ENCODE assay signal across 11 cellular contexts in genomic region chr11:116792869-116793475, GRCh38. TPM values are rescaled to one million over a fixed set of nuclear protein-coding genes. Genes with fewer than 3 reads are reported as not detected.
DNase-seq lines count a peak whose midpoint lies in the region; ATAC-seq and TF ChIP-seq lines count a peak whose summit lies in the region.
"Had no signal": no experiment of that assay in that cellular context is flagged by ENCODE, and none has a peak within 500 bp of the region (broad histone marks: within the 10 kb centered on the region; RNA-seq: fewer than 3 reads in every experiment).

No MANE protein-coding gene starts in this region.

- H3K9me3 ChIP-seq in MG63 (no peaks in the 10 kb centered on the region), fibroblast of lung (ENCODE audit: control insufficient read depth, insufficient read depth, low read depth, low read length) (no peaks in the 10 kb centered on the region)
- H3K9me3 ChIP-seq: tibial artery had no signal

- H4K20me1 ChIP-seq in fibroblast of lung (ENCODE audit: control insufficient read depth, extremely low read depth, insufficient read depth, low read length) = no peaks in the 10 kb centered on the region

- H3K79me2 ChIP-seq in fibroblast of lung (ENCODE audit: control insufficient read depth, insufficient read depth, low read length) = no peaks in the 10 kb centered on the region

- TF ChIP-seq CTCF in fibroblast of lung (conservative IDR thresholded peaks at IDR 0.05 in 1 of 2, IDR thresholded peaks at IDR 0.05 in 1 of 2; ENCODE audit: low read depth in 1 of 2, low read length in 2 of 2) = no peak

- DNase-seq in ACHN (peak; percentile 67), MG63 (peak; percentile 56), fibroblast of lung (ENCODE audit: low read depth in 2 of 2) (peak in 1 of 2 donors; percentile 85), DMS114 treated with DMSO at 0.1 percent for 48 hours (lab: John Stamatoyannopoulos, UW; ENCODE audit: unreplicated experiment) (no peak)
- DNase-seq: tibial artery had no signal

- peaks cover 9% of the 10 kb centered on the region for H3K4me1 ChIP-seq in fibroblast of lung (ENCODE audit: control insufficient read depth, extremely low read depth, insufficient read depth, low read length)

- H3K4me3 ChIP-seq in MG63 (no peak overlapping the region), fibroblast of lung (replicated peaks in 1 of 4; ENCODE audit: control extremely low read depth in 1 of 4, insufficient read depth in 1 of 4, low read depth in 3 of 4, low read length in 4 of 4) (no peak overlapping the region)
- H3K4me3 ChIP-seq: tibial artery had no signal

- ATAC-seq in HG02678 (IDR thresholded peaks at IDR 0.05; ENCODE audit: unreplicated experiment) (no peak), HG03378 (IDR thresholded peaks at IDR 0.05; ENCODE audit: unreplicated experiment) (no peak)

- no peak overlapping the region for H3K27ac ChIP-seq in fibroblast of lung (ENCODE audit: insufficient read depth, low read length)
- H3K27ac ChIP-seq: tibial artery had no signal

- peak overlapping the region; percentile 2 for H3K4me2 ChIP-seq in fibroblast of lung (ENCODE audit: extremely low read depth, insufficient read depth, low read length)

- in situ Hi-C loops in ACHN (cut with HindIII; ENCODE audit: low pct_ligation_motif_present, low pct_unique_long_range_greater_than_20kb, low sequenced_read_pairs) = no loop called here

- H3K27me3 ChIP-seq in MG63 (no peaks in the 10 kb centered on the region), fibroblast of lung (ENCODE audit: control insufficient read depth, insufficient read depth, low read length) (no peaks in the 10 kb centered on the region)

- no peak overlapping the region for H3K9ac ChIP-seq in fibroblast of lung (ENCODE audit: insufficient read depth, low read length)

- H3K36me3 ChIP-seq in MG63 (no peaks in the 10 kb centered on the region), fibroblast of lung (ENCODE audit: control insufficient read depth, insufficient read depth, low read length) (no peaks in the 10 kb centered on the region)
- H3K36me3 ChIP-seq: tibial artery had no signal

- no peak overlapping the region for H2AFZ ChIP-seq in fibroblast of lung (ENCODE audit: low read length)

RNA-seq across cellular contexts. Expression of gene APOA5, which starts 1.3 kb away (rescaled TPM):
- total RNA-seq in MG63 (2014; rRNA removed; shearing (Covaris generic); ENCODE audit: low replicate concordance) = not detected in 2 replicates
- not detected in 2 replicates for total RNA-seq in fibroblast of lung
- not detected in 2 replicates for polyA plus RNA-seq in fibroblast of lung
- not detected in 2 replicates for polyA plus RNA-seq in fibroblast of lung (2012)
- polyA minus RNA-seq in fibroblast of lung (ENCODE audit: low replicate concordance) = not detected in 2 replicates
- total RNA-seq: activated T-helper 1 cell treated with anti-CD3 and anti-CD28 coated beads, Interleukin-12 subunit alpha, Interleukin-12 subunit beta, Interleukin-2, Interleukin-4 antibody, amounts not matched to agents 30 ng/mL and 10 ng/mL and 1 ng/mL, durations not matched to agents 14 hours and 24 hours and 36 hours; cerebellum; glomerular endothelial cell; pulmonary artery endothelial cell had no signal

RNA-seq across cellular contexts. Expression of gene ZPR1, which starts 5.1 kb away (rescaled TPM):
- total RNA-seq in MG63 (2014; rRNA removed; shearing (Covaris generic); ENCODE audit: low replicate concordance) = 65.2 and 86.9 TPM in 2 replicates
- total RNA-seq in fibroblast of lung = 28.4 and 30.8 TPM in 2 replicates
- polyA plus RNA-seq in fibroblast of lung = 56.4 and 65.3 TPM in 2 replicates
- polyA plus RNA-seq in fibroblast of lung (2012) = 33.1 and 40.7 TPM in 2 replicates
- polyA minus RNA-seq in fibroblast of lung (ENCODE audit: low replicate concordance) = 30.9 and 35.8 TPM in 2 replicates

RNA-seq across cellular contexts. Expression of gene BUD13, which starts 20.2 kb away (rescaled TPM):
- total RNA-seq in MG63 (2014; rRNA removed; shearing (Covaris generic); ENCODE audit: low replicate concordance) = 22.9 and 25.6 TPM in 2 replicates
- 12.7 and 14.9 TPM in 2 replicates for total RNA-seq in fibroblast of lung
- 13.0 and 16.8 TPM in 2 replicates for polyA plus RNA-seq in fibroblast of lung
- polyA plus RNA-seq in fibroblast of lung (2012) = 10.0 and 12.3 TPM in 2 replicates
- 9.7 and 11.1 TPM in 2 replicates for polyA minus RNA-seq in fibroblast of lung (ENCODE audit: low replicate concordance)

RNA-seq across cellular contexts. Expression of gene APOA4, which starts 30.1 kb away (rescaled TPM):
- total RNA-seq in MG63 (2014; rRNA removed; shearing (Covaris generic); ENCODE audit: low replicate concordance) = not detected in 2 replicates
- total RNA-seq in fibroblast of lung = not detected in 2 replicates
- polyA plus RNA-seq in fibroblast of lung = not detected in 2 replicates
- not detected in 2 replicates for polyA plus RNA-seq in fibroblast of lung (2012)
- polyA minus RNA-seq in fibroblast of lung (ENCODE audit: low replicate concordance) = not detected in 2 replicates
- total RNA-seq: activated T-helper 1 cell treated with anti-CD3 and anti-CD28 coated beads, Interleukin-12 subunit alpha, Interleukin-12 subunit beta, Interleukin-2, Interleukin-4 antibody, amounts not matched to agents 30 ng/mL and 10 ng/mL and 1 ng/mL, durations not matched to agents 14 hours and 24 hours and 36 hours; glomerular endothelial cell; pulmonary artery endothelial cell had no signal

RNA-seq across cellular contexts. Expression of gene APOC3, which starts 36.7 kb away (rescaled TPM):
- not detected in 2 replicates for total RNA-seq in MG63 (2014; rRNA removed; shearing (Covaris generic); ENCODE audit: low replicate concordance)
- not detected in 2 replicates for total RNA-seq in fibroblast of lung
- polyA plus RNA-seq in fibroblast of lung = not detected in 2 replicates
- not detected in 2 replicates for polyA plus RNA-seq in fibroblast of lung (2012)
- polyA minus RNA-seq in fibroblast of lung (ENCODE audit: low replicate concordance) = not detected in 2 replicates
- total RNA-seq: activated T-helper 1 cell treated with anti-CD3 and anti-CD28 coated beads, Interleukin-12 subunit alpha, Interleukin-12 subunit beta, Interleukin-2, Interleukin-4 antibody, amounts not matched to agents 30 ng/mL and 10 ng/mL and 1 ng/mL, durations not matched to agents 14 hours and 24 hours and 36 hours; cerebellum; glomerular endothelial cell; pulmonary artery endothelial cell had no signal
